Comparison of ENCODE assay signal across 1 cellular context in the genomic region with DNA sequence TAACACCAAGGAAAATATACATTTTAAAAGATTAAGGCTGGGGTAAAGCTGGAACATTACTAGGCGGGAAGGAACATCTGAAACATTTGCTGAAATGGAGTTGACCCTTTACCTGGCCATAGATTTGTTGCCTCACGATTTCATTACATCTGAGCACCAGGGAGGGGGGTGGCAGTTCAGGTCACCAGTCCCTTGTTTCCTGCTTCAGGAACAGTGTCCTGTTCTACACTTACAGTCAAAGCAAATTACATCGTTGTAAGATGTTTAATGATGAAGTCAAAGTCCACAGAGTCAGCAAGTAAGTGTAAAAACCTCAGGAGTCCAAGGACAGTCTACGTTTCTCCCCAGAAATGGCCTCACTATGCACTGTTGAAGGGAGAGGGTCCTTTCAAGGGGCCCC.
TF ChIP-seq lines count a peak whose summit lies in the region.

No MANE protein-coding gene starts in this region.

TF ChIP-seq in IMR-90, 13 proteins besides CTCF, POLR2A, EP300 and RAD21:
- no peak for TF ChIP-seq CHD1 (IDR thresholded peaks at IDR 0.05; ENCODE audit: low read depth, low read length)
- no peak for TF ChIP-seq RFX5 (IDR thresholded peaks at IDR 0.05; ENCODE audit: low read depth, low read length)
- TF ChIP-seq MAZ (IDR thresholded peaks at IDR 0.05; ENCODE audit: borderline replicate concordance, low read depth, low read length) = no peak
- no peak for TF ChIP-seq MAFK (IDR thresholded peaks at IDR 0.05; ENCODE audit: low read depth, low read length)
- TF ChIP-seq, protein P1, sequence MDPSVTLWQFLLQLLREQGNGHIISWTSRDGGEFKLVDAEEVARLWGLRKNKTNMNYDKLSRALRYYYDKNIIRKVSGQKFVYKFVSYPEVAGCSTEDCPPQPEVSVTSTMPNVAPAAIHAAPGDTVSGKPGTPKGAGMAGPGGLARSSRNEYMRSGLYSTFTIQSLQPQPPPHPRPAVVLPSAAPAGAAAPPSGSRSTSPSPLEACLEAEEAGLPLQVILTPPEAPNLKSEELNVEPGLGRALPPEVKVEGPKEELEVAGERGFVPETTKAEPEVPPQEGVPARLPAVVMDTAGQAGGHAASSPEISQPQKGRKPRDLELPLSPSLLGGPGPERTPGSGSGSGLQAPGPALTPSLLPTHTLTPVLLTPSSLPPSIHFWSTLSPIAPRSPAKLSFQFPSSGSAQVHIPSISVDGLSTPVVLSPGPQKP (IDR thresholded peaks at IDR 0.05; ENCODE audit: borderline replicate concordance, low read depth, low read length) = no peak
- no peak for TF ChIP-seq NFE2L2 (IDR thresholded peaks at IDR 0.05; ENCODE audit: low read depth, low read length)
- no peak for TF ChIP-seq RCOR1 (IDR thresholded peaks at IDR 0.05; ENCODE audit: insufficient replicate concordance, low read length)
- no peak for TF ChIP-seq FOS (IDR thresholded peaks at IDR 0.05; ENCODE audit: low read depth, low read length)
- TF ChIP-seq SMC3 (IDR thresholded peaks at IDR 0.05; ENCODE audit: low read depth, low read length) = no peak
